In genomic region chr10:128516180-128516579, GRCh38 we compare ENCODE assay signal across 16 cellular contexts.
DNase-seq lines count a peak whose midpoint lies in the region; TF ChIP-seq lines count a peak whose summit lies in the region.
"Had no signal": no experiment of that assay in that cellular context is flagged by ENCODE, and none has a peak within 500 bp of the region (broad histone marks: within the 10 kb centered on the region; RNA-seq: fewer than 3 reads in every experiment).

No MANE protein-coding gene starts in this region.

- peaks cover 49% of the 10 kb centered on the region for H3K27me3 ChIP-seq in left ventricle myocardium inferior (ENCODE audit: low read depth)
- no peaks in the 10 kb centered on the region for H3K27me3 ChIP-seq in trophoblast cell (ENCODE audit: insufficient read depth, low read length)
- H3K27me3 ChIP-seq: BLaER1 treated with 17β-estradiol and CSF1 and Interleukin-3, amounts not matched to agents 10 nM and 100 nM had no signal

- H3K9me3 ChIP-seq in left ventricle myocardium inferior (replicated peaks) (no peaks in the 10 kb centered on the region), trophoblast cell (ENCODE audit: insufficient read depth, low read depth, low read length) (no peaks in the 10 kb centered on the region)
- H3K9me3 ChIP-seq: A549, Caco-2 had no signal

- peak overlapping the region; percentile 4 for H4K8ac ChIP-seq in trophoblast cell (ENCODE audit: low read depth, low read length)

- H3K79me2 ChIP-seq in trophoblast cell (ENCODE audit: control insufficient read depth, insufficient read depth, low read length, poor library complexity) = peaks cover 6% of the 10 kb centered on the region

- DNase-seq in cardiac septum (ENCODE audit: low spot score) (peak; percentile 38), left ventricle myocardium inferior (no peak), trophoblast cell (no peak), activated T-cell treated with anti-CD3 and anti-CD28 coated beads for 4 hours (no peak)
- DNase-seq in activated CD4-positive, alpha-beta T cell treated with anti-CD3 and anti-CD28 coated beads, Interleukin-2, amount 50 U/mL, for 1 hour = no peak
- DNase-seq: AML-193; Caco-2; Calu3; CD4-positive, alpha-beta T cell; CD8-positive, alpha-beta T cell; DMS79 treated with DMSO at 0.1 percent for 48 hours; GF-D8 had no signal

- no peaks in the 10 kb centered on the region for H3K4me1 ChIP-seq in left ventricle myocardium inferior
- peaks cover 23 to 31% of the 10 kb centered on the region in 2 experiments for H3K4me1 ChIP-seq in trophoblast cell (ENCODE audit: control insufficient read depth in 1 of 2, insufficient read depth in 2 of 2, low read length in 2 of 2)
- H3K4me1 ChIP-seq: A549; BLaER1 treated with 17β-estradiol and CSF1 and Interleukin-3, amounts not matched to agents 10 nM and 100 nM; Caco-2 had no signal

- H3K79me1 ChIP-seq in trophoblast cell (ENCODE audit: low read length) = peaks cover 41% of the 10 kb centered on the region

- H2AK5ac ChIP-seq in trophoblast cell (ENCODE audit: low read length) = peak overlapping the region; percentile 90

- H2BK5ac ChIP-seq in trophoblast cell (ENCODE audit: low read depth, low read length, poor library complexity) = no peak overlapping the region

- H3K14ac ChIP-seq in trophoblast cell (ENCODE audit: low read length) = peak overlapping the region; percentile 56

- H3K4me3 ChIP-seq in left ventricle myocardium inferior (no peak overlapping the region), trophoblast cell (ENCODE audit: low read depth, low read length) (no peak overlapping the region)
- H3K4me3 ChIP-seq: A549; BLaER1 treated with 17β-estradiol and CSF1 and Interleukin-3, amounts not matched to agents 10 nM and 100 nM had no signal

- H3K27ac ChIP-seq in left ventricle myocardium inferior (replicated peaks) (no peak overlapping the region), trophoblast cell (ENCODE audit: low read depth, low read length) (no peak overlapping the region)
- H3K27ac ChIP-seq: 22Rv1; A549; BLaER1 treated with 17β-estradiol and CSF1 and Interleukin-3, amounts not matched to agents 10 nM and 100 nM; C4-2B had no signal

- H2BK12ac ChIP-seq in trophoblast cell (ENCODE audit: low read length) = peak overlapping the region; percentile 96

- H3K9ac ChIP-seq in trophoblast cell (ENCODE audit: low read length) = no peak overlapping the region
- H3K9ac ChIP-seq: BLaER1 treated with 17β-estradiol and CSF1 and Interleukin-3, amounts not matched to agents 10 nM and 100 nM had no signal

- no peak overlapping the region for H4K12ac ChIP-seq in trophoblast cell (ENCODE audit: low read depth, low read length)

- no peak for TF ChIP-seq CTCF in left ventricle myocardium inferior (IDR thresholded peaks at IDR 0.05; ENCODE audit: borderline replicate concordance)

- intact Hi-C loops in cardiac septum (cut with DNase I) = no loop called here
- intact Hi-C loops in left ventricle myocardium inferior (cut with micrococcal nuclease) = no loop called here

- peak overlapping the region; percentile 6 for H3K4ac ChIP-seq in trophoblast cell (ENCODE audit: low read depth, low read length)

- peak overlapping the region; percentile 46 for H3K18ac ChIP-seq in trophoblast cell (ENCODE audit: low read length)

- H3K23ac ChIP-seq in trophoblast cell (ENCODE audit: low read length) = no peak overlapping the region

- peak overlapping the region; percentile 99 for H4K91ac ChIP-seq in trophoblast cell (ENCODE audit: low read depth, low read length)

- H3K4me2 ChIP-seq in trophoblast cell (ENCODE audit: low read length) = no peak overlapping the region
- H3K4me2 ChIP-seq: A549; BLaER1 treated with 17β-estradiol and CSF1 and Interleukin-3, amounts not matched to agents 10 nM and 100 nM had no signal

- no CpG with 5 or more reads among the region's 3 CpGs for WGBS in trophoblast cell (ENCODE audit: extremely low coverage, insufficient coverage, insufficient read length)

- peak overlapping the region; percentile 94 for H2BK120ac ChIP-seq in trophoblast cell (ENCODE audit: insufficient read depth, low read length, poor library complexity)

- no peaks in the 10 kb centered on the region for H3K36me3 ChIP-seq in left ventricle myocardium inferior
- no peaks in the 10 kb centered on the region for H3K36me3 ChIP-seq in trophoblast cell (ENCODE audit: control insufficient read depth in 1 of 2, insufficient read depth in 2 of 2, low read length in 2 of 2)
- H3K36me3 ChIP-seq: BLaER1 treated with 17β-estradiol and CSF1 and Interleukin-3, amounts not matched to agents 10 nM and 100 nM had no signal

- H2AFZ ChIP-seq in trophoblast cell (ENCODE audit: insufficient read depth, low read length, poor library complexity) = no peak overlapping the region
